Comparison of ENCODE assay signal across 8 cellular contexts in genomic region chr1:109877320-109877771, GRCh38. TPM values are rescaled to one million over a fixed set of nuclear protein-coding genes. Genes with fewer than 3 reads are reported as not detected.
DNase-seq lines count a peak whose midpoint lies in the region; ATAC-seq, FAIRE-seq and TF ChIP-seq lines count a peak whose summit lies in the region.

No MANE protein-coding gene starts in this region.

- ATAC-seq in IMR-90 (ENCODE audit: low read depth) (peak; percentile 92), GM19324 (IDR thresholded peaks at IDR 0.05; ENCODE audit: low FRiP score, unreplicated experiment) (no peak)
- ATAC-seq in natural killer cell treated with Interleukin-12 subunit alpha and Interleukin-12 subunit beta and Interleukin-15 and Interleukin-18, amount 100 ng/mL, for 72 hours = no peak
- no peak for ATAC-seq in stimulated activated effector memory CD8-positive, alpha-beta T cell treated with anti-CD3 and anti-CD28 coated beads, Interleukin-12 subunit alpha, Interleukin-12 subunit beta, amount 100 ng/mL, for 72 hours

- no peaks in the 10 kb centered on the region for H3K36me3 Mint-ChIP-seq in natural killer cell treated with Interleukin-12 subunit alpha and Interleukin-12 subunit beta and Interleukin-15 and Interleukin-18, amount 100 ng/mL, for 72 hours
- H3K36me3 Mint-ChIP-seq in stimulated activated effector memory CD8-positive, alpha-beta T cell treated with anti-CD3 and anti-CD28 coated beads, Interleukin-12 subunit alpha, Interleukin-12 subunit beta, amount 100 ng/mL, for 72 hours = no peaks in the 10 kb centered on the region

- H2AFZ ChIP-seq in IMR-90 (replicated peaks; ENCODE audit: low read length, poor library complexity) (peak overlapping the region; percentile 88), H1 (ENCODE audit: low read length) (peak overlapping the region; percentile 72), mesenchymal stem cell (ENCODE audit: low read depth, low read length) (peak overlapping the region; percentile 57)

- peak overlapping the region; percentile 92 for H2AK5ac ChIP-seq in IMR-90 (ENCODE audit: low read depth, low read length)
- H2AK5ac ChIP-seq in H1 (ENCODE audit: low read depth, low read length) = no peak overlapping the region
- H2AK5ac ChIP-seq in mesenchymal stem cell (ENCODE audit: low read length, severe bottlenecking) = peak overlapping the region; percentile 29

- POLR2A ChIA-PET in IMR-90 (lab: Charles Lee; ENCODE audit: unreplicated experiment) = no interaction called here
- POLR2A ChIA-PET in H1 (lab: Charles Lee; ENCODE audit: partially characterized antibody) = interaction anchor here (0.9 to 1.3 kb wide), 7 partner anchors 8 to 100 kb away, joined by 3 to 4 read pairs (median 3); partner anchors contain the start of gene CSF1

- H2BK20ac ChIP-seq in IMR-90 (ENCODE audit: low read depth, low read length) = peak overlapping the region; percentile 97
- peak overlapping the region; percentile 95; the same call in 1 of the 2 replicates for H2BK20ac ChIP-seq in H1 (ENCODE audit: low read length)

- H3K56ac ChIP-seq in IMR-90 (ENCODE audit: extremely low read depth, insufficient read depth, low read length) (peak overlapping the region; percentile 86), H1 (replicated peaks; ENCODE audit: insufficient read length, low read depth, low read length) (no peak overlapping the region)

- H4K91ac ChIP-seq in IMR-90 (ENCODE audit: insufficient read depth, low read depth, low read length) (peak overlapping the region; percentile 99), H1 (replicated peaks; ENCODE audit: insufficient read length, low read length) (peak overlapping the region; percentile 97), mesenchymal stem cell (ENCODE audit: low read length) (peak overlapping the region; percentile 95)

- H3K23ac ChIP-seq in IMR-90 (ENCODE audit: low read depth, low read length) (peak overlapping the region; percentile 91), H1 (ENCODE audit: insufficient read length) (no peak overlapping the region), mesenchymal stem cell (ENCODE audit: low read length in 2 of 2) (no peak overlapping the region)

- intact Hi-C loops in IMR-90 (cut with micrococcal nuclease) = loop anchor here (1.0 to 5.0 kb wide), 3 partner anchors 33 to 95 kb away; partner anchors contain the start of gene CSF1
- intact Hi-C loops in transverse colon (cut with DNase I; ENCODE audit: low total_unique reads) = loop anchor here (2.0 kb wide), 1 partner anchor 85 kb away; no protein-coding TSS in a partner anchor

- no TSS peak for BruUV-seq in IMR-90 (replicated peaks; lab: Mats Ljungman, UMichigan)

- H2BK12ac ChIP-seq in H1 (ENCODE audit: low read depth, low read length) (peak overlapping the region; percentile 94), mesenchymal stem cell (ENCODE audit: low read length in 2 of 2) (peak overlapping the region; percentile 81 to 91)

- no peak overlapping the region for H3K4me3 Mint-ChIP-seq in natural killer cell treated with Interleukin-12 subunit alpha and Interleukin-12 subunit beta and Interleukin-15 and Interleukin-18, amount 100 ng/mL, for 72 hours
- H3K4me3 Mint-ChIP-seq in stimulated activated effector memory CD8-positive, alpha-beta T cell treated with anti-CD3 and anti-CD28 coated beads, Interleukin-12 subunit alpha, Interleukin-12 subunit beta, amount 100 ng/mL, for 72 hours = no peak overlapping the region

- H3K36me3 ChIP-seq in IMR-90 (ENCODE audit: control insufficient read depth, insufficient read depth, low read length) (no peaks in the 10 kb centered on the region), H1 (ENCODE audit: control insufficient read depth in 2 of 4, insufficient read depth in 4 of 4, low read length in 3 of 4) (no peaks in the 10 kb centered on the region), mesenchymal stem cell (ENCODE audit: control insufficient read depth in 1 of 2, insufficient read depth in 2 of 2, low read depth in 1 of 2, low read length in 2 of 2) (no peaks in the 10 kb centered on the region), transverse colon (no peaks in the 10 kb centered on the region)

- no peaks in the 10 kb centered on the region for H3K79me2 ChIP-seq in H1 (ENCODE audit: control insufficient read depth in 1 of 2, insufficient read depth in 2 of 2, low read length in 2 of 2)

- H3K4me3 ChIP-seq in IMR-90 (ENCODE audit: insufficient read depth, low read depth, low read length) (no peak overlapping the region), H1 (ENCODE audit: extremely low read depth in 1 of 4, insufficient read depth in 2 of 4, low read depth in 3 of 4, low read length in 4 of 4) (peak overlapping the region in 2 of 4 experiments; percentile 3 to 18; a peak in 2 of 8 replicates), mesenchymal stem cell (ENCODE audit: insufficient read depth in 1 of 2, low read depth in 1 of 2, low read length in 2 of 2) (peak overlapping the region in 1 of 2 experiments; percentile 35), transverse colon (no peak overlapping the region)

- peak overlapping the region; percentile 90 for H3K14ac ChIP-seq in IMR-90 (replicated peaks; ENCODE audit: low read depth, low read length)
- H3K14ac ChIP-seq in H1 (ENCODE audit: insufficient read length) = no peak overlapping the region
- H3K14ac ChIP-seq in mesenchymal stem cell (ENCODE audit: low read length in 2 of 2) = peak overlapping the region in 1 of 2 experiments; percentile 88

- no peak for TF ChIP-seq EP300 in H1 (IDR thresholded peaks at IDR 0.05; ENCODE audit: borderline replicate concordance in 1 of 2, low read depth in 2 of 2, low read length in 2 of 2)
- TF ChIP-seq EP300 in transverse colon (IDR thresholded peaks at IDR 0.05; ENCODE audit: low read depth) = no peak

- H4K20me1 ChIP-seq in IMR-90 (ENCODE audit: insufficient read depth, low read length) (no peaks in the 10 kb centered on the region), H1 (replicated peaks in 1 of 2; ENCODE audit: control insufficient read depth in 1 of 2, insufficient read depth in 2 of 2, low read length in 2 of 2) (no peaks in the 10 kb centered on the region)

- H3K27ac ChIP-seq in IMR-90 (ENCODE audit: insufficient read depth, low read length) (peak overlapping the region; percentile 94), H1 (ENCODE audit: low read depth, low read length) (peak overlapping the region; percentile 77; the same call in 1 of the 2 replicates), mesenchymal stem cell (ENCODE audit: low read length, poor library complexity, severe bottlenecking) (peak overlapping the region; percentile 99), transverse colon (peak overlapping the region; percentile 79 to 84 (median 81))

- no peaks in the 10 kb centered on the region for H3K9me3 ChIP-seq in IMR-90 (ENCODE audit: control insufficient read depth, insufficient read depth, low read length)
- no peaks in the 10 kb centered on the region for H3K9me3 ChIP-seq in H1 (ENCODE audit: insufficient read depth in 2 of 2, low read depth in 1 of 2, low read length in 1 of 2)
- no peaks in the 10 kb centered on the region for H3K9me3 ChIP-seq in mesenchymal stem cell (ENCODE audit: control insufficient read depth, low read length)
- no peaks in the 10 kb centered on the region for H3K9me3 ChIP-seq in transverse colon

- H3K4ac ChIP-seq in IMR-90 (ENCODE audit: low read depth, low read length) (peak overlapping the region; percentile 99), H1 (replicated peaks; ENCODE audit: insufficient read length, low read depth, low read length) (no peak overlapping the region), mesenchymal stem cell (ENCODE audit: low read depth in 1 of 2, low read length in 2 of 2) (peak overlapping the region; percentile 94)

- dilution Hi-C loops in IMR-90 (cut with HindIII; ENCODE audit: low sequenced_read_pairs, unreplicated experiment) = no loop called here

- peak; percentile 94 for DNase-seq in IMR-90
- peak; percentile 49 to 70 for DNase-seq in H1 (ENCODE audit: low read depth in 1 of 2, low spot score in 2 of 2)
- peak; percentile 98 for DNase-seq in mesenchymal stem cell
- peak; percentile 31 for DNase-seq in transverse colon
- no peak for DNase-seq in natural killer cell treated with Interleukin-12 subunit alpha and Interleukin-12 subunit beta and Interleukin-15 and Interleukin-18, amount 100 ng/mL, for 72 hours (ENCODE audit: low spot score)
- DNase-seq in stimulated activated effector memory CD8-positive, alpha-beta T cell treated with anti-CD3 and anti-CD28 coated beads, Interleukin-12 subunit alpha, Interleukin-12 subunit beta, amount 100 ng/mL, for 72 hours (ENCODE audit: low spot score in 2 of 2) = no peak
- no peak for DNase-seq in NCI-H187 treated with DMSO at 0.1 percent for 48 hours (lab: John Stamatoyannopoulos, UW)

- TF ChIP-seq POLR2A in IMR-90 (IDR thresholded peaks at IDR 0.05; ENCODE audit: low read depth, low read length) = no peak
- TF ChIP-seq POLR2A in H1 (IDR thresholded peaks at IDR 0.05; ENCODE audit: control extremely low read depth in 1 of 2, low read depth in 2 of 2, low read length in 2 of 2) = peak in 1 of 2 experiments; percentile 62; a peak in 2 of 3 replicates
- TF ChIP-seq POLR2A in transverse colon (IDR thresholded peaks at IDR 0.05) = no peak

- peak overlapping the region; percentile 93 for H2AK9ac ChIP-seq in IMR-90 (replicated peaks; ENCODE audit: low read depth, low read length, poor library complexity)

- CTCF ChIA-PET in IMR-90 (lab: Yijun Ruan, JAX) = interaction anchor here (0.5 to 0.9 kb wide), 4 partner anchors 11 to 264 kb away, joined by 3 to 4 read pairs (median 3); partner anchors contain the start of gene AHCYL1
- CTCF ChIA-PET in H1 (lab: Charles Lee; ENCODE audit: partially characterized antibody) = interaction anchor here (0.6 to 2.8 kb wide), 10 partner anchors 9 to 153 kb away, joined by 3 to 13 read pairs (median 4); partner anchors contain the start of gene AHCYL1

- H3K4me1 Mint-ChIP-seq in natural killer cell treated with Interleukin-12 subunit alpha and Interleukin-12 subunit beta and Interleukin-15 and Interleukin-18, amount 100 ng/mL, for 72 hours (ENCODE audit: low read depth in 2 of 2) = no peaks in the 10 kb centered on the region
- H3K4me1 Mint-ChIP-seq in stimulated activated effector memory CD8-positive, alpha-beta T cell treated with anti-CD3 and anti-CD28 coated beads, Interleukin-12 subunit alpha, Interleukin-12 subunit beta, amount 100 ng/mL, for 72 hours = peaks cover 25% of the 10 kb centered on the region

- no peaks in the 10 kb centered on the region for H3K23me2 ChIP-seq in H1 (ENCODE audit: low read depth, low read length)

- H3K27ac Mint-ChIP-seq in natural killer cell treated with Interleukin-12 subunit alpha and Interleukin-12 subunit beta and Interleukin-15 and Interleukin-18, amount 100 ng/mL, for 72 hours = no peak overlapping the region
- H3K27ac Mint-ChIP-seq in stimulated activated effector memory CD8-positive, alpha-beta T cell treated with anti-CD3 and anti-CD28 coated beads, Interleukin-12 subunit alpha, Interleukin-12 subunit beta, amount 100 ng/mL, for 72 hours = no peak overlapping the region

- H4K5ac ChIP-seq in IMR-90 (ENCODE audit: low read depth, low read length) (peak overlapping the region; percentile 76), H1 (ENCODE audit: insufficient read length, low read depth, low read length) (peak overlapping the region; percentile 45)

- no peaks in the 10 kb centered on the region for H3K79me1 ChIP-seq in IMR-90 (ENCODE audit: low read depth in 1 of 2, low read length in 2 of 2)
- no peaks in the 10 kb centered on the region for H3K79me1 ChIP-seq in H1 (ENCODE audit: low read depth, low read length)
- no peaks in the 10 kb centered on the region for H3K79me1 ChIP-seq in mesenchymal stem cell (replicated peaks; ENCODE audit: low read length, poor library complexity, severe bottlenecking)

- no peaks in the 10 kb centered on the region for H3K9me3 Mint-ChIP-seq in natural killer cell treated with Interleukin-12 subunit alpha and Interleukin-12 subunit beta and Interleukin-15 and Interleukin-18, amount 100 ng/mL, for 72 hours
- no peaks in the 10 kb centered on the region for H3K9me3 Mint-ChIP-seq in stimulated activated effector memory CD8-positive, alpha-beta T cell treated with anti-CD3 and anti-CD28 coated beads, Interleukin-12 subunit alpha, Interleukin-12 subunit beta, amount 100 ng/mL, for 72 hours

- peak overlapping the region; percentile 92 for H3K18ac ChIP-seq in IMR-90 (ENCODE audit: low read depth, low read length)
- H3K18ac ChIP-seq in H1 (ENCODE audit: extremely low read depth, low read length) = peak overlapping the region; percentile 83
- H3K18ac ChIP-seq in mesenchymal stem cell (ENCODE audit: low read depth in 1 of 2, low read length in 2 of 2) = peak overlapping the region; percentile 94 to 99

- H3K27me3 ChIP-seq in IMR-90 (ENCODE audit: control insufficient read depth, insufficient read depth, low read length) (no peaks in the 10 kb centered on the region), H1 (replicated peaks in 1 of 4; ENCODE audit: control insufficient read depth in 3 of 4, extremely low read depth in 1 of 4, insufficient read depth in 3 of 4, low read length in 3 of 4) (no peaks in the 10 kb centered on the region), mesenchymal stem cell (ENCODE audit: control insufficient read depth in 1 of 2, insufficient read depth in 1 of 2, low read length in 2 of 2) (no peaks in the 10 kb centered on the region), transverse colon (no peaks in the 10 kb centered on the region)

- in situ Hi-C loops in IMR-90 (cut with MboI; ENCODE audit: low sequenced_read_pairs) = no loop called here
- in situ Hi-C loops in transverse colon (cut with MboI; ENCODE audit: low pct_ligation_motif_present in 1 of 4, low pct_unique_long_range_greater_than_20kb in 1 of 4, low sequenced_read_pairs in 3 of 4) = no loop called here

- H3K27me3 Mint-ChIP-seq in natural killer cell treated with Interleukin-12 subunit alpha and Interleukin-12 subunit beta and Interleukin-15 and Interleukin-18, amount 100 ng/mL, for 72 hours = peaks cover 15 to 19% of the 10 kb centered on the region in 2 donors

- WGBS in IMR-90 (ENCODE audit: extremely low coverage in 2 of 2, insufficient read length in 1 of 2), 2 experiments = 6% methylated on average over 9 of the region's 13 CpGs; no CpG with 5 or more reads in 1 of the 2 experiments
- 15% methylated on average over 12 of the region's 13 CpGs; no CpG with 5 or more reads in 1 of the 2 experiments for WGBS in H1 (ENCODE audit: extremely low coverage in 1 of 2, insufficient coverage in 1 of 2, insufficient read length in 1 of 2, insufficient replicate concordance in 2 of 2, low coverage in 1 of 2, low lambda C conversion rate in 2 of 2, missing lambda C conversion rate in 1 of 2), 2 experiments
- under 1% methylated on average over 13 of the region's 13 CpGs for WGBS in mesenchymal stem cell
- 79 to 80% methylated on average over 3 to 11 of the region's 13 CpGs for WGBS in transverse colon (ENCODE audit: low coverage in 1 of 2), 2 donors

- no peak for FAIRE-seq in H1 (lab: Jason Lieb, UNC)

- H2BK15ac ChIP-seq in IMR-90 (ENCODE audit: low read depth, low read length) (peak overlapping the region; percentile 97; the same call in 2 of the 3 replicates), H1 (ENCODE audit: low read length) (peak overlapping the region; percentile 95; the same call in 1 of the 2 replicates), mesenchymal stem cell (ENCODE audit: low read depth, poor library complexity, severe bottlenecking) (peak overlapping the region; percentile 44)

- H2BK5ac ChIP-seq in IMR-90 (ENCODE audit: low read depth, low read length, poor library complexity, severe bottlenecking) = peak overlapping the region; percentile 91
- peak overlapping the region; percentile 85; the same call in 1 of the 2 replicates for H2BK5ac ChIP-seq in H1 (ENCODE audit: low read depth, low read length)
- H2BK5ac ChIP-seq in mesenchymal stem cell (ENCODE audit: low read depth, low read length, poor library complexity, severe bottlenecking) = peak overlapping the region; percentile 96

- H2BK120ac ChIP-seq in IMR-90 (ENCODE audit: low read depth, low read length) (peak overlapping the region; percentile 99), H1 (replicated peaks; ENCODE audit: low read depth, low read length) (no peak overlapping the region), mesenchymal stem cell (ENCODE audit: low read depth, low read length) (peak overlapping the region; percentile 86)

- H3K4me1 ChIP-seq in IMR-90 (ENCODE audit: control insufficient read depth, insufficient read depth, low read length) = peaks cover 32% of the 10 kb centered on the region
- peaks cover 9 to 33% (median 12%) of the 10 kb centered on the region in 4 experiments for H3K4me1 ChIP-seq in H1 (replicated peaks in 1 of 4; ENCODE audit: control insufficient read depth in 3 of 4, insufficient read depth in 4 of 4, low read length in 3 of 4)
- H3K4me1 ChIP-seq in mesenchymal stem cell (ENCODE audit: control insufficient read depth, insufficient read depth, low read depth, low read length) = peaks cover 36% of the 10 kb centered on the region
- H3K4me1 ChIP-seq in transverse colon = peaks cover 0 to 30% (median 14%) of the 10 kb centered on the region in 4 donors

- peaks cover 26% of the 10 kb centered on the region for H3K9me1 ChIP-seq in IMR-90 (ENCODE audit: insufficient read depth, low read length)

- H4K8ac ChIP-seq in IMR-90 (ENCODE audit: low read depth in 2 of 2, low read length in 2 of 2) (peak overlapping the region; percentile 88 to 97), H1 (ENCODE audit: extremely low read depth, insufficient read depth, low read length) (peak overlapping the region; percentile 91), mesenchymal stem cell (ENCODE audit: low read length) (peak overlapping the region; percentile 95)

- peak overlapping the region; percentile 45 for H3K4me2 ChIP-seq in IMR-90 (ENCODE audit: low read depth, low read length)
- H3K4me2 ChIP-seq in H1 (ENCODE audit: insufficient read depth in 1 of 2, low read depth in 2 of 2, low read length in 2 of 2) = peak overlapping the region; percentile 9 to 42; a peak in 2 of 4 replicates
- no peak overlapping the region for H3K4me2 ChIP-seq in mesenchymal stem cell (ENCODE audit: low read length, poor library complexity, severe bottlenecking)

- peak; percentile 48 for TF ChIP-seq RAD21 in IMR-90 (IDR thresholded peaks at IDR 0.05; ENCODE audit: low read length)
- peak; percentile 13 to 41 for TF ChIP-seq RAD21 in H1 (IDR thresholded peaks at IDR 0.05 in 1 of 2, conservative IDR thresholded peaks at IDR 0.05 in 1 of 2; ENCODE audit: low read depth in 2 of 2, low read length in 2 of 2)

- TF ChIP-seq CTCF in IMR-90 (conservative IDR thresholded peaks at IDR 0.05; ENCODE audit: low read depth, low read length) (peak; percentile 35; the same call in 1 of the 2 replicates), H1 (IDR thresholded peaks at IDR 0.05; ENCODE audit: control extremely low read depth in 1 of 3, insufficient read depth in 1 of 3, low read depth in 1 of 3, low read length in 3 of 3) (peak; percentile 18 to 32 (median 21); a peak in 3 of 4 replicates), transverse colon (IDR thresholded peaks at IDR 0.05) (peak in 3 of 5 experiments; percentile 12 to 25 (median 21))

- peak overlapping the region; percentile 52 for H3K9ac ChIP-seq in IMR-90 (ENCODE audit: low read depth, low read length)
- no peak overlapping the region; a peak in 1 of 7 replicates for H3K9ac ChIP-seq in H1 (replicated peaks in 1 of 4; ENCODE audit: extremely low read depth in 1 of 4, low read depth in 3 of 4, low read length in 3 of 4)
- peak overlapping the region; percentile 82 for H3K9ac ChIP-seq in mesenchymal stem cell (ENCODE audit: low read length)

RNA-seq across cellular contexts. Expression of gene CSF1, which starts 33.3 kb away (rescaled TPM):
- total RNA-seq in IMR-90 (2012; rRNA removed) = 9.4 and 14.3 TPM in 2 replicates
- 22.0 and 25.6 TPM in 2 replicates for polyA plus RNA-seq in IMR-90 (2012; rRNA removed)
- polyA plus RNA-seq in IMR-90 (2012; cell fraction: cytosol; rRNA removed) = 19.2 and 30.9 TPM in 2 replicates
- polyA plus RNA-seq in IMR-90 (2012; cell fraction: nucleus; rRNA removed; ENCODE audit: low replicate concordance) = 26.9 and 32.7 TPM in 2 replicates
- total RNA-seq in H1 (2021; fragmentation: NEBNext Ultra II Directional; extraction: Animal tissue kit (Norgen Biotek cat#: 25700)) = 2.0 and 3.3 TPM in 2 replicates
- polyA plus RNA-seq in H1 (2011; rRNA removed) = 4.2 and 5.4 TPM in 2 replicates
- polyA plus RNA-seq in H1 (2011; cell fraction: cytosol; rRNA removed) = 3.4 TPM
- polyA plus RNA-seq in H1 (2011; cell fraction: nucleus; rRNA removed) = 6.3 TPM
- 2.0 to 4.0 TPM (median 3.2 TPM) in 4 replicates for polyA plus RNA-seq in H1 (2012, experiment 1 of 2)
- polyA plus RNA-seq in H1 (2012, experiment 2 of 2) = 4.0 TPM
- polyA plus RNA-seq in H1 (2013, experiment 1 of 2) = 1.8 TPM
- polyA plus RNA-seq in H1 (2013, experiment 2 of 2) = 1.5 TPM
- 4.0 and 4.2 TPM in 2 replicates for polyA minus RNA-seq in H1 (2011; rRNA and poly(A)+ RNA removed)
- polyA minus RNA-seq in H1 (2011; cell fraction: cytosol; rRNA and poly(A)+ RNA removed) = 4.2 TPM
- polyA minus RNA-seq in H1 (2011; cell fraction: nucleus; rRNA and poly(A)+ RNA removed) = 2.6 TPM
- polyA plus RNA-seq in mesenchymal stem cell (2013, experiment 1 of 2) = 111 TPM
- polyA plus RNA-seq in mesenchymal stem cell (2013, experiment 2 of 2) = 109 TPM
- 10 to 100 TPM in 3 of 4 donors, 1 to 10 TPM in 1; 9.7 to 63.1 (median 14.4) TPM for total RNA-seq in transverse colon
- 10 to 100 TPM in 1 of 2 donors, 1 to 10 TPM in 1; 5.6 to 24.1 TPM for total RNA-seq in natural killer cell treated with Interleukin-12 subunit alpha and Interleukin-12 subunit beta and Interleukin-15 and Interleukin-18, amount 100 ng/mL, for 72 hours

Comparison
In these comparisons a context has a peak if more than half of its experiments do, and no peak if none do; other contexts are left out.
1. DNase-seq: peak in IMR-90 (single experiment), H1 (2 of 2), mesenchymal stem cell (single experiment) and transverse colon (single experiment); none in natural killer cell treated with Interleukin-12 subunit alpha and Interleukin-12 subunit beta and Interleukin-15 and Interleukin-18, amount 100 ng/mL, for 72 hours (single experiment), stimulated activated effector memory CD8-positive, alpha-beta T cell treated with anti-CD3 and anti-CD28 coated beads, Interleukin-12 subunit alpha, Interleukin-12 subunit beta, amount 100 ng/mL, for 72 hours (0 of 2) and NCI-H187 treated with DMSO at 0.1 percent for 48 hours (single experiment).
2. H2BK15ac ChIP-seq: peak in every context shown above with its lines; median percentile 97 in IMR-90; 95 in H1; 44 in mesenchymal stem cell.
3. H3K9ac ChIP-seq: peak in IMR-90 (single experiment) and mesenchymal stem cell (single experiment); none in H1 (0 of 4).
4. Peak in every context shown above with its lines, with median percentiles within 50 percentile points of each other: H2AFZ ChIP-seq, H2BK5ac ChIP-seq, H3K18ac ChIP-seq, H3K27ac ChIP-seq, H4K8ac ChIP-seq, H4K91ac ChIP-seq and CTCF ChIP-seq.